In genomic region chr17:66415366-66416206, GRCh38 we compare ENCODE assay signal across 17 cellular contexts.
DNase-seq lines count a peak whose midpoint lies in the region; ATAC-seq, FAIRE-seq and TF ChIP-seq lines count a peak whose summit lies in the region.
"Had no signal": no experiment of that assay in that cellular context is flagged by ENCODE, and none has a peak within 500 bp of the region (broad histone marks: within the 10 kb centered on the region; RNA-seq: fewer than 3 reads in every experiment).

No MANE protein-coding gene starts in this region.

- no peak for FAIRE-seq in pancreas (lab: Jason Lieb, UNC)
- FAIRE-seq: G401.6 had no signal

- peak overlapping the region in 2 of 4 donors; percentile 55 to 67 for H3K27ac ChIP-seq in pancreas
- H3K27ac ChIP-seq: adrenal gland, heart right ventricle, right atrium auricular region, upper lobe of left lung had no signal

- no peaks in the 10 kb centered on the region for H3K27me3 ChIP-seq in pancreas
- H3K27me3 ChIP-seq: adrenal gland, heart right ventricle, right atrium auricular region, upper lobe of left lung had no signal

- ATAC-seq in pancreas (peak; percentile 90 to 96 (median 95)), GM21717 (IDR thresholded peaks at IDR 0.05; ENCODE audit: unreplicated experiment) (no peak)
- ATAC-seq: heart right ventricle had no signal

- TF ChIP-seq CTCF in pancreas (IDR thresholded peaks at IDR 0.05), result no peak

- intact Hi-C loops in pancreas (cut with DNase I), result no loop called here

- DNase-seq in DMS53 treated with DMSO at 0.1 percent for 48 hours (lab: John Stamatoyannopoulos, UW; ENCODE audit: unreplicated experiment) (peak; percentile 84), NCI-H524 (lab: John Stamatoyannopoulos, UW) (peak; percentile 75 to 83), glomerular visceral epithelial cell (ENCODE audit: extremely low spot score) (peak; percentile 42), pancreas (peak in 3 of 6 donors; percentile 28 to 37 (median 36)), NCI-H345 treated with DMSO at 0.1 percent for 48 hours (lab: John Stamatoyannopoulos, UW; ENCODE audit: unreplicated experiment) (no peak), OCI-M1 (lab: John Stamatoyannopoulos, UW) (no peak)
- DNase-seq: adrenal gland; CD4-positive, CD25-positive, alpha-beta regulatory T cell; erythroblast; heart right ventricle; NCI-H2029 treated with DMSO at 0.1 percent for 48 hours; SK-N-SH; stimulated activated CD4-positive, alpha-beta T cell treated with anti-CD3 and anti-CD28 coated beads, Interleukin-4, amount 100 ng/mL, for 1 hour; upper lobe of left lung had no signal

- no peaks in the 10 kb centered on the region for H3K36me3 ChIP-seq in pancreas
- H3K36me3 ChIP-seq: adrenal gland, heart right ventricle, right atrium auricular region, upper lobe of left lung had no signal

- H3K4me3 ChIP-seq in pancreas, result no peak overlapping the region
- H3K4me3 ChIP-seq: adrenal gland, heart right ventricle, right atrium auricular region, upper lobe of left lung had no signal

- WGBS in pancreas, 2 donors, result 23% methylated on average over 11 of the region's 11 CpGs

- H3K9me3 ChIP-seq in pancreas, result no peaks in the 10 kb centered on the region
- H3K9me3 ChIP-seq: adrenal gland, heart right ventricle, right atrium auricular region, SK-N-SH, upper lobe of left lung had no signal

- H3K4me1 ChIP-seq in pancreas, result peaks cover 17 to 20% (median 18%) of the 10 kb centered on the region in 3 donors
- H3K4me1 ChIP-seq: right atrium auricular region, upper lobe of left lung had no signal

Comparison
In these comparisons a context has a peak if more than half of its experiments do, and no peak if none do; other contexts are left out.
1. DNase-seq: peak in DMS53 treated with DMSO at 0.1 percent for 48 hours (single experiment), NCI-H524 (2 of 2) and glomerular visceral epithelial cell (single experiment); none in NCI-H345 treated with DMSO at 0.1 percent for 48 hours (single experiment) and OCI-M1 (single experiment).